1 cellular context compared by ENCODE assay signal in the genomic region with DNA sequence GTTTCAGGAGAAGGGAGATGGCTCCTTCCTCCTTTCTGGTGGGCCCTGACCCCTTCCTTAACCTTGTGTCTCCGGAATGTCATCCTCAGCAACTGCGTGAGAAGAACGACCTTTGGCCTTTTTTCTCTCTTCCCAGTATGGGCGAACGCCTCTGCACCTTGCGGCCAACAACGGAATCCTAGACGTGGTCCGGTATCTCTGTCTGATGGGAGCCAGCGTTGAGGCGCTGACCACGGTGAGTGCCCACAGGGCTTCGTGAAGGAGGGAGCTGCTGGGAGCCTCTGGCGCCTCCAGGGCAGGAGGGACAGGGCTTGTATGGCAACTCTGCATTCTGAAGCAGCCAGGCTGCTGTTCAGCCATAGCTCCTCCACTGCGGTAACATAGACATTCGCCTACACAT.
TF ChIP-seq lines count a peak whose summit lies in the region.

No MANE protein-coding gene starts in this region.

TF ChIP-seq in GM23338, 12 proteins besides CTCF, POLR2A, EP300 and RAD21 (continued from another document):
- TF ChIP-seq ZNF462 (CRISPR knock-in tag; IDR thresholded peaks at IDR 0.05): no peak
- TF ChIP-seq, protein P1, sequence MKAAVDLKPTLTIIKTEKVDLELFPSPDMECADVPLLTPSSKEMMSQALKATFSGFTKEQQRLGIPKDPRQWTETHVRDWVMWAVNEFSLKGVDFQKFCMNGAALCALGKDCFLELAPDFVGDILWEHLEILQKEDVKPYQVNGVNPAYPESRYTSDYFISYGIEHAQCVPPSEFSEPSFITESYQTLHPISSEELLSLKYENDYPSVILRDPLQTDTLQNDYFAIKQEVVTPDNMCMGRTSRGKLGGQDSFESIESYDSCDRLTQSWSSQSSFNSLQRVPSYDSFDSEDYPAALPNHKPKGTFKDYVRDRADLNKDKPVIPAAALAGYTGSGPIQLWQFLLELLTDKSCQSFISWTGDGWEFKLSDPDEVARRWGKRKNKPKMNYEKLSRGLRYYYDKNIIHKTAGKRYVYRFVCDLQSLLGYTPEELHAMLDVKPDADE (IDR thresholded peaks at IDR 0.05): no peak
- TF ChIP-seq EZH2 (IDR thresholded peaks at IDR 0.05; ENCODE audit: low read depth, unreplicated experiment): no peak
- no peak for TF ChIP-seq JUNB (IDR thresholded peaks at IDR 0.05; ENCODE audit: unreplicated experiment)
